ENCODE assay signal across 35 cellular contexts in the genomic region with DNA sequence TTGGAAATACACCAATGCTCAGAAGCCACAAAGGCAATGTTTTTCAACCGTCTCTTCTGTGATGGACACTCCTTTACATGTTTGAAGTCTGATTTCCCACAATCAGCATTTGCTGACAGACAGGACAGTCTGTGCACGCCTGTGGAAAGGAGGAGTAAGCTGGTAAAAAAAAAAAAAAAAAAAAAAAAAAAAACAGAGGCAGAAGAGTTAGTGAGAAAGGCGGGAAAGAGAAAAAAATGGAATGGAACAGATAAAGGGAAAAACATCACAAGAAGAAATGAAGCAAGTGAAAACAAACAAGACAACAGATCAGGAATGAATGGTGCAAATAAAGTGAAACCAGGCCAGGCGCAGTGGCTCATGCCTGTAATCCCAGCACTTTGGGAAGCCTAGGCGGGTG. TPM values are rescaled to one million over a fixed set of nuclear protein-coding genes. Genes with fewer than 3 reads are reported as not detected.
"Had no signal": no experiment of that assay in that cellular context is flagged by ENCODE, and none has a peak within 500 bp of the region (broad histone marks: within the 10 kb centered on the region; RNA-seq: fewer than 3 reads in every experiment).

No MANE protein-coding gene starts in this region.

- H3K4me1 ChIP-seq: lower lobe of right lung, prostate gland, suprapubic skin, tibial nerve had no signal

- DNase-seq: activated CD4-positive, alpha-beta memory T cell treated with anti-CD3 and anti-CD28 coated beads for 36 hours; activated CD4-positive, alpha-beta T cell treated with anti-CD3 and anti-CD28 coated beads, Interleukin-2, amount 10 ng/mL, durations not matched to agents 24 days and 14 days; activated CD4-positive, CD25-positive, alpha-beta regulatory T cell treated with anti-CD3 and anti-CD28 coated beads, Interleukin-2, amount 50 U/mL, for 72 hours; activated CD8-positive, alpha-beta memory T cell treated with anti-CD3 and anti-CD28 coated beads, Interleukin-2, amount 50 U/mL, for 4 hours; activated gamma-delta T cell; activated naive CD4-positive, alpha-beta T cell treated with anti-CD3 and anti-CD28 coated beads, Interleukin-2, amount 10 ng/mL, durations not matched to agents 7 days and 5 days; activated naive CD8-positive, alpha-beta T cell treated with anti-CD3 and anti-CD28 coated beads, Interleukin-2, amount 10 ng/mL, durations not matched to agents 7 days and 5 days; activated T-cell treated with anti-CD3 and anti-CD28 coated beads, Interleukin-2, amount 50 U/mL, for 1 hour; caudate nucleus; cortex of kidney; effector memory CD8-positive, alpha-beta T cell; foreskin fibroblast; head of caudate nucleus; hypothalamus; kidney glomerular epithelial cell; lower lobe of right lung; mesenchymal stem cell; natural killer cell; retina; stimulated activated CD4-positive, alpha-beta T cell treated with anti-CD3 and anti-CD28 coated beads, Interleukin-15, amount 100 ng/mL, for 24 hours; stimulated activated CD4-positive, alpha-beta T cell treated with anti-CD3 and anti-CD28 coated beads, Interleukin-2, amount 100 ng/mL, for 24 hours; stimulated activated naive CD4-positive, alpha-beta T cell; SW 1271 had no signal

- H3K4me3 Mint-ChIP-seq: activated CD4-positive, alpha-beta memory T cell treated with anti-CD3 and anti-CD28 coated beads for 36 hours; activated CD4-positive, alpha-beta T cell treated with anti-CD3 and anti-CD28 coated beads, Interleukin-2, amount 10 ng/mL, durations not matched to agents 24 days and 14 days; activated naive CD4-positive, alpha-beta T cell treated with anti-CD3 and anti-CD28 coated beads, Interleukin-2, amount 10 ng/mL, durations not matched to agents 7 days and 5 days; activated naive CD8-positive, alpha-beta T cell treated with anti-CD3 and anti-CD28 coated beads, Interleukin-2, amount 10 ng/mL, durations not matched to agents 7 days and 5 days; activated T-helper 1 cell treated with anti-CD3 and anti-CD28 coated beads, Interleukin-12 subunit alpha, Interleukin-12 subunit beta, Interleukin-2, Interleukin-4 antibody, amounts not matched to agents 30 ng/mL and 10 ng/mL and 1 ng/mL, durations not matched to agents 14 hours and 24 hours and 36 hours; effector memory CD8-positive, alpha-beta T cell; natural killer cell; T-helper 1 cell treated with Interleukin-12 subunit alpha and Interleukin-12 subunit beta and Interleukin-4 antibody, amounts not matched to agents 30 μg/mL and 1 μg/mL, for 36 hours had no signal

- H3K27ac Mint-ChIP-seq: activated CD4-positive, alpha-beta memory T cell treated with anti-CD3 and anti-CD28 coated beads for 36 hours; activated CD4-positive, alpha-beta T cell treated with anti-CD3 and anti-CD28 coated beads, Interleukin-2, amount 10 ng/mL, durations not matched to agents 24 days and 14 days; activated naive CD4-positive, alpha-beta T cell treated with anti-CD3 and anti-CD28 coated beads, Interleukin-2, amount 10 ng/mL, durations not matched to agents 7 days and 5 days; activated naive CD8-positive, alpha-beta T cell treated with anti-CD3 and anti-CD28 coated beads, Interleukin-2, amount 10 ng/mL, durations not matched to agents 7 days and 5 days; activated T-helper 1 cell treated with anti-CD3 and anti-CD28 coated beads, Interleukin-12 subunit alpha, Interleukin-12 subunit beta, Interleukin-2, Interleukin-4 antibody, amounts not matched to agents 30 ng/mL and 10 ng/mL and 1 ng/mL, durations not matched to agents 14 hours and 24 hours and 36 hours; effector memory CD8-positive, alpha-beta T cell; natural killer cell; T-helper 1 cell treated with Interleukin-12 subunit alpha and Interleukin-12 subunit beta and Interleukin-4 antibody, amounts not matched to agents 30 μg/mL and 1 μg/mL, for 36 hours had no signal

- H3K36me3 Mint-ChIP-seq: activated CD4-positive, alpha-beta memory T cell treated with anti-CD3 and anti-CD28 coated beads for 36 hours; activated naive CD4-positive, alpha-beta T cell treated with anti-CD3 and anti-CD28 coated beads, Interleukin-2, amount 10 ng/mL, durations not matched to agents 7 days and 5 days; activated naive CD8-positive, alpha-beta T cell treated with anti-CD3 and anti-CD28 coated beads, Interleukin-2, amount 10 ng/mL, durations not matched to agents 7 days and 5 days; natural killer cell had no signal

- H3K27me3 ChIP-seq: brain microvascular endothelial cell, neutrophil, suprapubic skin, tibial nerve had no signal

- H3K36me3 ChIP-seq: brain microvascular endothelial cell, lower lobe of right lung, neutrophil, prostate gland, suprapubic skin, tibial nerve had no signal

- ATAC-seq: effector memory CD8-positive, alpha-beta T cell; esophagus mucosa; left lobe of liver; lower lobe of right lung; natural killer cell had no signal

- FAIRE-seq: astrocyte, endothelial cell of umbilical vein had no signal

- H3K4me1 Mint-ChIP-seq: activated CD4-positive, alpha-beta T cell treated with anti-CD3 and anti-CD28 coated beads, Interleukin-2, amount 10 ng/mL, durations not matched to agents 24 days and 14 days; activated naive CD4-positive, alpha-beta T cell treated with anti-CD3 and anti-CD28 coated beads, Interleukin-2, amount 10 ng/mL, durations not matched to agents 7 days and 5 days had no signal

- H3K9me3 ChIP-seq: lower lobe of right lung, neutrophil, prostate gland, suprapubic skin, tibial nerve had no signal

- H3K9me3 Mint-ChIP-seq: activated CD4-positive, alpha-beta memory T cell treated with anti-CD3 and anti-CD28 coated beads for 36 hours; activated CD4-positive, alpha-beta T cell treated with anti-CD3 and anti-CD28 coated beads, Interleukin-2, amount 10 ng/mL, durations not matched to agents 24 days and 14 days; activated naive CD4-positive, alpha-beta T cell treated with anti-CD3 and anti-CD28 coated beads, Interleukin-2, amount 10 ng/mL, durations not matched to agents 7 days and 5 days; activated naive CD8-positive, alpha-beta T cell treated with anti-CD3 and anti-CD28 coated beads, Interleukin-2, amount 10 ng/mL, durations not matched to agents 7 days and 5 days; activated T-helper 1 cell treated with anti-CD3 and anti-CD28 coated beads, Interleukin-12 subunit alpha, Interleukin-12 subunit beta, Interleukin-2, Interleukin-4 antibody, amounts not matched to agents 30 ng/mL and 10 ng/mL and 1 ng/mL, durations not matched to agents 14 hours and 24 hours and 36 hours; effector memory CD8-positive, alpha-beta T cell; natural killer cell; T-helper 1 cell treated with Interleukin-12 subunit alpha and Interleukin-12 subunit beta and Interleukin-4 antibody, amounts not matched to agents 30 μg/mL and 1 μg/mL, for 36 hours had no signal

- H3K27ac ChIP-seq: brain microvascular endothelial cell, lower lobe of right lung, neutrophil, prostate gland, suprapubic skin, tibial nerve had no signal

- H3K4me3 ChIP-seq: lower lobe of right lung, prostate gland, suprapubic skin, tibial nerve had no signal

RNA-seq across cellular contexts. Expression of gene PRTG, which starts 35.0 kb away (rescaled TPM):
- total RNA-seq: activated CD4-positive, alpha-beta memory T cell treated with anti-CD3 and anti-CD28 coated beads for 36 hours; activated CD4-positive, alpha-beta T cell treated with anti-CD3 and anti-CD28 coated beads, Interleukin-2, amount 10 ng/mL, durations not matched to agents 24 days and 14 days; activated CD8-positive, alpha-beta memory T cell treated with anti-CD3 and anti-CD28 coated beads for 36 hours; activated naive CD8-positive, alpha-beta T cell treated with anti-CD3 and anti-CD28 coated beads, Interleukin-2, amount 10 ng/mL, durations not matched to agents 7 days and 5 days; activated T-helper 1 cell treated with anti-CD3 and anti-CD28 coated beads, Interleukin-12 subunit alpha, Interleukin-12 subunit beta, Interleukin-2, Interleukin-4 antibody, amounts not matched to agents 30 ng/mL and 10 ng/mL and 1 ng/mL, durations not matched to agents 14 hours and 24 hours and 36 hours; natural killer cell had no signal
